Comparison of ENCODE assay signal across 8 cellular contexts in genomic region chr6:5471044-5471443, GRCh38.
DNase-seq lines count a peak whose midpoint lies in the region; ATAC-seq, FAIRE-seq and TF ChIP-seq lines count a peak whose summit lies in the region.

No MANE protein-coding gene starts in this region.

- peak; percentile 75 for DNase-seq in GM10248 (ENCODE audit: extremely low spot score)
- DNase-seq in NCI-H2227 treated with DMSO at 0.1 percent for 48 hours (lab: John Stamatoyannopoulos, UW): peak; percentile 78
- peak; percentile 28 for DNase-seq in activated CD4-positive, alpha-beta T cell treated with anti-CD3 and anti-CD28 coated beads for 1 hour
- DNase-seq in cerebellar cortex (ENCODE audit: low spot score): peak; percentile 62
- DNase-seq in kidney tubule cell (ENCODE audit: low spot score): peak; percentile 50
- peak; percentile 40 to 49 for DNase-seq in stimulated activated CD4-positive, alpha-beta T cell treated with anti-CD3 and anti-CD28 coated beads, Interleukin-4, amount 100 ng/mL, for 4 hours
- DNase-seq in RCC 7860 (ENCODE audit: low spot score): no peak

- POLR2A ChIA-PET in GM10248 (lab: Yijun Ruan, JAX): no interaction called here

- FAIRE-seq in RCC 7860 (lab: Jason Lieb, UNC): no peak

- peak; percentile 86 for TF ChIP-seq CTCF in GM10248 (IDR thresholded peaks at IDR 0.05; ENCODE audit: control extremely low read depth, extremely low read depth, low read depth, missing control alignments)

- CTCF ChIA-PET in GM10248 (lab: Yijun Ruan, JAX): interaction anchor here (0.6 to 5.7 kb wide), 25 partner anchors 8 to 1077 kb away, joined by 3 to 69 read pairs (median 4); no protein-coding TSS in a partner anchor

- peak; percentile 80 for ATAC-seq in HG02981 (IDR thresholded peaks at IDR 0.05; ENCODE audit: unreplicated experiment)
